ENCODE assay signal across 19 cellular contexts in the genomic region with DNA sequence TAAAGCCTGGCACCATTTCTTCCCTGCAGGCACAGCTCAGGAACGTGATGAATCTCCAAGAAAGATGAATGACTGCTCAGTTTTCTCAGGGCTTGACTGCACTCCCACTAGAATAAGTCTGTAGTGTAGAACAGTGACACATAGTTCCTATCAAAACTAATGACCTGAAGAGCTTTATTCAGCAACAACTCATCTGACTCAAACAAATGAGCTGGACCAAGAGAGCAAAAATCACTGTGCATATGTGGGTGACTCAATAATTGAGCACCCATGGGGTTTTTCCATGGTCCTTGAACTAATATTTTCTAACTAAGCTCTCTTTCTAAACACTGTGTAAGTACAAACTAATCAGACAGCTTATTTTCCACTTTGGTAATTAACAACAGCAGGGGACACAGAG.
DNase-seq lines count a peak whose midpoint lies in the region; ATAC-seq and TF ChIP-seq lines count a peak whose summit lies in the region.
"Had no signal": no experiment of that assay in that cellular context is flagged by ENCODE, and none has a peak within 500 bp of the region (broad histone marks: within the 10 kb centered on the region; RNA-seq: fewer than 3 reads in every experiment).

No MANE protein-coding gene starts in this region.

- peak; percentile 51 for DNase-seq in AG09309 (ENCODE audit: low read depth)
- DNase-seq in IMR-90 = peak; percentile 76
- peak; percentile 70 for DNase-seq in epithelial cell of esophagus (ENCODE audit: low read depth)
- peak; percentile 80 for DNase-seq in kidney glomerular epithelial cell (lab: John Stamatoyannopoulos, UW)
- no peak for DNase-seq in left colon
- DNase-seq in stimulated activated CD4-positive, alpha-beta T cell treated with anti-CD3 and anti-CD28 coated beads, Interleukin-12 subunit alpha, Interleukin-12 subunit beta, amount 100 ng/mL, for 4 hours = no peak
- DNase-seq in LoVo (ENCODE audit: low spot score) = no peak
- DNase-seq: activated CD4-positive, CD25-positive, alpha-beta regulatory T cell; activated CD8-positive, alpha-beta memory T cell treated with anti-CD3 and anti-CD28 coated beads, Interleukin-2, amount 50 U/mL, for 48 hours; activated naive CD4-positive, alpha-beta T cell treated with anti-CD3 and anti-CD28 coated beads, Interleukin-2, amount 10 ng/mL, durations not matched to agents 7 days and 5 days; caudate nucleus; DMS79; KBM-7; midbrain; NCI-H1417 treated with DMSO at 0.1 percent for 48 hours; NCI-H345; occipital lobe had no signal

- H4K8ac ChIP-seq in IMR-90 (ENCODE audit: low read depth in 2 of 2, low read length in 2 of 2) = no peak overlapping the region

- dilution Hi-C loops in IMR-90 (cut with HindIII; ENCODE audit: low sequenced_read_pairs, unreplicated experiment) = no loop called here

- H3K4me1 ChIP-seq in IMR-90 (ENCODE audit: control insufficient read depth, insufficient read depth, low read length) (no peaks in the 10 kb centered on the region), gastroesophageal sphincter (no peaks in the 10 kb centered on the region)

- intact Hi-C loops in IMR-90 (cut with micrococcal nuclease) (no loop called here), left colon (cut with DNase I, micrococcal nuclease) (no loop called here)

- no peak overlapping the region for H4K91ac ChIP-seq in IMR-90 (ENCODE audit: insufficient read depth, low read depth, low read length)

- no peaks in the 10 kb centered on the region for H4K20me1 ChIP-seq in IMR-90 (ENCODE audit: insufficient read depth, low read length)

- H3K9me3 ChIP-seq in IMR-90 (ENCODE audit: control insufficient read depth, insufficient read depth, low read length) (no peaks in the 10 kb centered on the region), gastroesophageal sphincter (no peaks in the 10 kb centered on the region)
- H3K9me3 ChIP-seq: suprapubic skin had no signal

- no peaks in the 10 kb centered on the region for H3K79me1 ChIP-seq in IMR-90 (ENCODE audit: low read depth in 1 of 2, low read length in 2 of 2)

- no CpG with 5 or more reads among the region's 1 CpG for WGBS in IMR-90 (ENCODE audit: extremely low coverage in 2 of 2, insufficient read length in 1 of 2), 2 experiments
- 18 to 40% methylated on average over 1 of the region's 1 CpG for WGBS in gastroesophageal sphincter (ENCODE audit: low coverage in 1 of 2), 2 donors

- no peak overlapping the region for H3K4me2 ChIP-seq in IMR-90 (ENCODE audit: low read depth, low read length)

- TF ChIP-seq EP300 in gastroesophageal sphincter (IDR thresholded peaks at IDR 0.05) = no peak

- no peak overlapping the region for H3K18ac ChIP-seq in IMR-90 (ENCODE audit: low read depth, low read length)

- TF ChIP-seq CTCF in AG09309 (IDR thresholded peaks at IDR 0.05; ENCODE audit: control insufficient read depth, insufficient read depth, low read depth, low read length, missing control alignments) = no peak
- no peak for TF ChIP-seq CTCF in IMR-90 (conservative IDR thresholded peaks at IDR 0.05; ENCODE audit: low read depth, low read length)
- no peak for TF ChIP-seq CTCF in epithelial cell of esophagus (IDR thresholded peaks at IDR 0.05; ENCODE audit: insufficient read depth, low read depth, low read length, missing control alignments)
- no peak for TF ChIP-seq CTCF in gastroesophageal sphincter (IDR thresholded peaks at IDR 0.05)

- CTCF ChIA-PET in IMR-90 (lab: Yijun Ruan, JAX) = interaction anchor here (0.6 to 0.9 kb wide), 2 partner anchors 14 to 30 kb away, joined by 3 to 4 read pairs; no protein-coding TSS in a partner anchor

- no peak overlapping the region for H3K9ac ChIP-seq in IMR-90 (ENCODE audit: low read depth, low read length)

- H2BK20ac ChIP-seq in IMR-90 (ENCODE audit: low read depth, low read length) = no peak overlapping the region

- no peaks in the 10 kb centered on the region for H3K9me1 ChIP-seq in IMR-90 (ENCODE audit: insufficient read depth, low read length)

- H3K36me3 ChIP-seq in IMR-90 (ENCODE audit: control insufficient read depth, insufficient read depth, low read length) (no peaks in the 10 kb centered on the region), gastroesophageal sphincter (no peaks in the 10 kb centered on the region)
- H3K36me3 ChIP-seq: suprapubic skin had no signal

- no peak overlapping the region for H2BK15ac ChIP-seq in IMR-90 (ENCODE audit: low read depth, low read length)

- no peak overlapping the region for H4K5ac ChIP-seq in IMR-90 (ENCODE audit: low read depth, low read length)

- peak overlapping the region; percentile 54 for H2AFZ ChIP-seq in IMR-90 (replicated peaks; ENCODE audit: low read length, poor library complexity)

- ATAC-seq in IMR-90 (ENCODE audit: low read depth) (peak; percentile 48; the same call in 1 of the 2 replicates), gastroesophageal sphincter (no peak), left colon (no peak)

- TF ChIP-seq RAD21 in IMR-90 (IDR thresholded peaks at IDR 0.05; ENCODE audit: low read length) = no peak

- H3K14ac ChIP-seq in IMR-90 (replicated peaks; ENCODE audit: low read depth, low read length) = no peak overlapping the region

- POLR2A ChIA-PET in IMR-90 (lab: Charles Lee; ENCODE audit: unreplicated experiment) = no interaction called here

- no peak overlapping the region for H2BK5ac ChIP-seq in IMR-90 (ENCODE audit: low read depth, low read length, poor library complexity, severe bottlenecking)

- in situ Hi-C loops in IMR-90 (cut with MboI; ENCODE audit: low sequenced_read_pairs) = no loop called here

- no TSS peak for BruUV-seq in IMR-90 (replicated peaks; lab: Mats Ljungman, UMichigan)

- no peak overlapping the region for H3K56ac ChIP-seq in IMR-90 (ENCODE audit: extremely low read depth, insufficient read depth, low read length)

- no peak overlapping the region for H2AK9ac ChIP-seq in IMR-90 (replicated peaks; ENCODE audit: low read depth, low read length, poor library complexity)

- H3K27ac ChIP-seq in IMR-90 (ENCODE audit: insufficient read depth, low read length) (no peak overlapping the region), gastroesophageal sphincter (no peak overlapping the region)
- H3K27ac ChIP-seq: suprapubic skin had no signal

- no peak overlapping the region for H3K4ac ChIP-seq in IMR-90 (ENCODE audit: low read depth, low read length)

- H3K4me3 ChIP-seq in AG09309 (ENCODE audit: control insufficient read depth, low read depth, low read length) (no peak overlapping the region), IMR-90 (ENCODE audit: insufficient read depth, low read depth, low read length) (no peak overlapping the region), epithelial cell of esophagus (ENCODE audit: low read length) (no peak overlapping the region), gastroesophageal sphincter (no peak overlapping the region)
- H3K4me3 ChIP-seq: suprapubic skin had no signal

- H2AK5ac ChIP-seq in IMR-90 (ENCODE audit: low read depth, low read length) = no peak overlapping the region

- H2BK120ac ChIP-seq in IMR-90 (ENCODE audit: low read depth, low read length) = no peak overlapping the region

- H3K23ac ChIP-seq in IMR-90 (ENCODE audit: low read depth, low read length) = no peak overlapping the region

- no peaks in the 10 kb centered on the region for H3K27me3 ChIP-seq in IMR-90 (ENCODE audit: control insufficient read depth, insufficient read depth, low read length)
- H3K27me3 ChIP-seq in gastroesophageal sphincter = no peaks in the 10 kb centered on the region
- H3K27me3 ChIP-seq: suprapubic skin had no signal

- TF ChIP-seq POLR2A in IMR-90 (IDR thresholded peaks at IDR 0.05; ENCODE audit: low read depth, low read length) (no peak), gastroesophageal sphincter (IDR thresholded peaks at IDR 0.05) (no peak)

TF ChIP-seq in IMR-90, 13 proteins besides CTCF, POLR2A, EP300 and RAD21:
- TF ChIP-seq BHLHE40 (IDR thresholded peaks at IDR 0.05; ENCODE audit: low read depth, low read length) = peak; percentile 29; the same call in 1 of the 2 replicates
- TF ChIP-seq, protein P1, sequence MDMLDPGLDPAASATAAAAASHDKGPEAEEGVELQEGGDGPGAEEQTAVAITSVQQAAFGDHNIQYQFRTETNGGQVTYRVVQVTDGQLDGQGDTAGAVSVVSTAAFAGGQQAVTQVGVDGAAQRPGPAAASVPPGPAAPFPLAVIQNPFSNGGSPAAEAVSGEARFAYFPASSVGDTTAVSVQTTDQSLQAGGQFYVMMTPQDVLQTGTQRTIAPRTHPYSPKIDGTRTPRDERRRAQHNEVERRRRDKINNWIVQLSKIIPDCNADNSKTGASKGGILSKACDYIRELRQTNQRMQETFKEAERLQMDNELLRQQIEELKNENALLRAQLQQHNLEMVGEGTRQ (IDR thresholded peaks at IDR 0.05; ENCODE audit: low read depth, low read length) = no peak

Comparison
In these comparisons a context has a peak if more than half of its experiments do, and no peak if none do; other contexts are left out.
1. DNase-seq: peak in AG09309 (single experiment), IMR-90 (single experiment), epithelial cell of esophagus (single experiment) and kidney glomerular epithelial cell (single experiment); none in left colon (0 of 2), stimulated activated CD4-positive, alpha-beta T cell treated with anti-CD3 and anti-CD28 coated beads, Interleukin-12 subunit alpha, Interleukin-12 subunit beta, amount 100 ng/mL, for 4 hours (single experiment) and LoVo (single experiment).